Comparison of ENCODE assay signal across 8 cellular contexts in genomic region chr4:140755811-140756291, GRCh38. TPM values are rescaled to one million over a fixed set of nuclear protein-coding genes. Genes with fewer than 3 reads are reported as not detected.
DNase-seq lines count a peak whose midpoint lies in the region; ATAC-seq and TF ChIP-seq lines count a peak whose summit lies in the region.

No MANE protein-coding gene starts in this region.

- H3K23ac ChIP-seq in mesendoderm (ENCODE audit: low read length) = no peak overlapping the region

- H2AK5ac ChIP-seq in mesendoderm (ENCODE audit: low read length) = no peak overlapping the region

- peak overlapping the region; percentile 74 for H3K27ac ChIP-seq in mesendoderm (ENCODE audit: low read depth, low read length)
- H3K27ac ChIP-seq in thyroid gland = peak overlapping the region; percentile 99

- H3K36me3 Mint-ChIP-seq in endothelial cell (ENCODE audit: low read depth, unreplicated experiment) = peaks cover 17% of the 10 kb centered on the region

- H3K9ac ChIP-seq in mesendoderm (ENCODE audit: low read length) = peak overlapping the region; percentile 78

- H4K8ac ChIP-seq in mesendoderm (ENCODE audit: low read depth, low read length) = no peak overlapping the region

- H2BK120ac ChIP-seq in mesendoderm (ENCODE audit: low read depth, low read length) = peak overlapping the region; percentile 14

- no peaks in the 10 kb centered on the region for H3K27me3 ChIP-seq in mesendoderm (ENCODE audit: insufficient read depth, low read length, poor library complexity)
- H3K27me3 ChIP-seq in thyroid gland = no peaks in the 10 kb centered on the region

- H4K5ac ChIP-seq in mesendoderm (ENCODE audit: low read length) = no peak overlapping the region

- H3K56ac ChIP-seq in mesendoderm (ENCODE audit: low read length) = peak overlapping the region; percentile 92

- H3K79me2 ChIP-seq in mesendoderm (ENCODE audit: control insufficient read depth, insufficient read depth, low read length) = peaks cover 6% of the 10 kb centered on the region

- H2BK5ac ChIP-seq in mesendoderm (ENCODE audit: low read length) = no peak overlapping the region

- peaks cover 3% of the 10 kb centered on the region for H3K4me1 ChIP-seq in mesendoderm (ENCODE audit: control insufficient read depth, low read depth, low read length)
- H3K4me1 ChIP-seq in thyroid gland = no peaks in the 10 kb centered on the region

- WGBS in mesendoderm (ENCODE audit: extremely low coverage, insufficient coverage, low lambda C conversion rate) = no CpG with 5 or more reads among the region's 62 CpGs
- WGBS in thyroid gland, 2 donors = 0% methylated on average over 4 to 21 of the region's 62 CpGs

- intact Hi-C loops in thyroid gland (cut with DNase I) = no loop called here

- DNase-seq in DMS53 treated with DMSO at 0.1 percent for 48 hours (lab: John Stamatoyannopoulos, UW; ENCODE audit: unreplicated experiment) = peak; percentile 24
- DNase-seq in GM19238 (ENCODE audit: insufficient read length, low spot score) = peak; percentile 41
- peak; percentile 64 for DNase-seq in endothelial cell (ENCODE audit: low spot score)
- DNase-seq in mesendoderm = peak; percentile 75
- peak; percentile 64 to 71 for DNase-seq in thyroid gland
- no peak for DNase-seq in NCI-H2196 (lab: John Stamatoyannopoulos, UW; ENCODE audit: unreplicated experiment)

- no peak for TF ChIP-seq POLR2A in thyroid gland (IDR thresholded peaks at IDR 0.05)

- H3K4ac ChIP-seq in mesendoderm (ENCODE audit: low read depth, low read length) = peak overlapping the region; percentile 63

- peak overlapping the region; percentile 79 for H3K27ac Mint-ChIP-seq in endothelial cell (ENCODE audit: unreplicated experiment)

- H3K27me3 Mint-ChIP-seq in endothelial cell (ENCODE audit: unreplicated experiment) = peaks cover 10% of the 10 kb centered on the region

- no peak overlapping the region for H2BK15ac ChIP-seq in mesendoderm (replicated peaks; ENCODE audit: low read depth)

- H3K4me1 Mint-ChIP-seq in endothelial cell (ENCODE audit: unreplicated experiment) = peaks cover 28% of the 10 kb centered on the region

- no peaks in the 10 kb centered on the region for H3K36me3 ChIP-seq in mesendoderm (ENCODE audit: control insufficient read depth, insufficient read depth, low read length)
- H3K36me3 ChIP-seq in thyroid gland = no peaks in the 10 kb centered on the region

- peak overlapping the region; percentile 78 for H3K4me2 ChIP-seq in mesendoderm (ENCODE audit: low read length)

- H3K79me1 ChIP-seq in mesendoderm (ENCODE audit: low read length) = peaks cover 5% of the 10 kb centered on the region

- no peak for TF ChIP-seq CTCF in endothelial cell (IDR thresholded peaks at IDR 0.05; ENCODE audit: unreplicated experiment)
- peak in 2 of 6 experiments; percentile 6 to 31 for TF ChIP-seq CTCF in thyroid gland (IDR thresholded peaks at IDR 0.05)

- ATAC-seq in HG03139 (IDR thresholded peaks at IDR 0.05; ENCODE audit: unreplicated experiment) = peak; percentile 47
- peak; percentile 64 for ATAC-seq in SK-N-SH treated with all-trans-retinoic acid at 6 μM for 48 hours

- no peaks in the 10 kb centered on the region for H3K9me3 ChIP-seq in thyroid gland

- H3K4me3 ChIP-seq in mesendoderm (ENCODE audit: low read length) (peak overlapping the region; percentile 65), thyroid gland (replicated peaks in 1 of 3) (peak overlapping the region; percentile 46 to 83 (median 71))

- H3K4me3 Mint-ChIP-seq in endothelial cell (ENCODE audit: unreplicated experiment) = peak overlapping the region; percentile 93

- no peaks in the 10 kb centered on the region for H3K9me3 Mint-ChIP-seq in endothelial cell (ENCODE audit: unreplicated experiment)

- peak overlapping the region; percentile 71 for H3K18ac ChIP-seq in mesendoderm (ENCODE audit: low read length)

TF ChIP-seq in SK-N-SH treated with all-trans-retinoic acid at 6 μM for 48 hours, 23 proteins besides CTCF, POLR2A, EP300 and RAD21:
- no peak for TF ChIP-seq OSR1 (CRISPR knock-in tag; IDR thresholded peaks at IDR 0.05)
- TF ChIP-seq ZC3H10 (CRISPR knock-in tag; IDR thresholded peaks at IDR 0.05) = no peak
- no peak for TF ChIP-seq CSDC2 (CRISPR knock-in tag; IDR thresholded peaks at IDR 0.05)
- 0 out of 2 replicates have a peak, but pooled peaks have one; percentile 48 for TF ChIP-seq ZFP3 (CRISPR knock-in tag; IDR thresholded peaks at IDR 0.05)
TF ChIP-seq in SK-N-SH treated with all-trans-retinoic acid at 6 μM for 48 hours: peak in this region for 1.

RNA-seq across cellular contexts. Expression of gene TBC1D9, which starts 0.3 kb away (rescaled TPM):
- total RNA-seq in endothelial cell (ENCODE audit: unreplicated experiment) = 25.5 TPM
- polyA plus RNA-seq in mesendoderm (2013, experiment 1 of 2) = 9.4 TPM
- 8.4 TPM for polyA plus RNA-seq in mesendoderm (2013, experiment 2 of 2)
- total RNA-seq in thyroid gland = 10 to 100 TPM; 13.3 to 17.5 (median 15.2) TPM
